Comparison of ENCODE assay signal across 8 cellular contexts in the genomic region with DNA sequence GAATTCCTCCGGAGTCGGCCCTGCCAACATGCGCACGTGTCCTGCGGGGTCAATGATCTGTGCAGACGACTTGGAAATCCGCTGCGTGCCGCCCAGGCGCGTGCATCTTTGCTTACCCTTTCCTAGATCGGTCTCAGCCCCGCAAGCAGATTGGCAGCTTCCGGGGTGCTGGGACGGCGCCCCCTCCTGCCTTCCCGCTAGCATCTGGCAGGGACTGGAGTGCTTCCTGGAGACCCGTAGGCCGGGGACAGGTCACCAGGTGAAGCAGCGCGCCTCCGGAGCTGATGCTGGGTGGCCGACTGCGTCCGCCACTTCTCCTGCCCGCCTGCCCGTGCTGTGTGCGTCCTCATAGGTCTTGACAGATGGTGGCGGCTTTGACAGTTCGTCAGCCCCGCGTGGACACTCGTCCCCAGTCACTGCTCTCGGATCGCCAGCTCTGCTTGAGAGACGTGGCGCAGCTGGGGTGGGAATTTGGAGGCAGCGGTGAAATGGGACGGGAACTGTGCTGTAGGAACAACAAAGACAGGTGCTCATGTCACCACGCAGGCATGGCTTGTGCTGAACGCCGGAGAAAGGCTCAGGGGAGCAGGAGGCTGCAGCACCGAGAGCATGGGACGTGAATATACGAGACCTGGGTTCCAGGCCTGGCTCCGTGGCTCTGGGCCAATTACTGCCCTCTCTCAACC. TPM values are rescaled to one million over a fixed set of nuclear protein-coding genes. Genes with fewer than 3 reads are reported as not detected.
DNase-seq lines count a peak whose midpoint lies in the region; ATAC-seq and TF ChIP-seq lines count a peak whose summit lies in the region.

No MANE protein-coding gene starts in this region.

- POLR2A ChIA-PET in GM10248 (lab: Yijun Ruan, JAX), result no interaction called here

- peak; percentile 19 for TF ChIP-seq CTCF in GM10248 (IDR thresholded peaks at IDR 0.05; ENCODE audit: control extremely low read depth, extremely low read depth, low read depth, missing control alignments)

- CTCF ChIA-PET in GM10248 (lab: Yijun Ruan, JAX), result interaction anchor here (0.7 to 10.4 kb wide), 59 partner anchors 9 to 700 kb away, joined by 3 to 183 read pairs (median 4); a partner anchor contains a TSS

- ATAC-seq in GM21360 (IDR thresholded peaks at IDR 0.05; ENCODE audit: unreplicated experiment), result peak; percentile 37
- peak; percentile 15 for ATAC-seq in HG03565 (IDR thresholded peaks at IDR 0.05; ENCODE audit: unreplicated experiment)
- ATAC-seq in left ventricle myocardium superior, result peak; percentile 47

- intact Hi-C loops in left ventricle myocardium superior (cut with micrococcal nuclease), result loop anchor here (5.0 kb wide), 1 partner anchor 378 kb away; no protein-coding TSS in a partner anchor

- peak; percentile 41 for DNase-seq in GM10248 (ENCODE audit: extremely low spot score)
- peak; percentile 73 for DNase-seq in activated effector memory CD4-positive, alpha-beta T cell treated with anti-CD3 and anti-CD28 coated beads, Interleukin-2, amount 50 U/mL, for 16 hours
- peak; percentile 37 for DNase-seq in left ventricle myocardium superior
- peak; percentile 79 for DNase-seq in retina
- no peak for DNase-seq in central memory CD4-positive, alpha-beta T cell
- DNase-seq in HuH-7 (ENCODE audit: low spot score), result no peak

RNA-seq across cellular contexts. Expression of a gene that starts 21.9 kb away (rescaled TPM):
- total RNA-seq in left ventricle myocardium superior, result not detected

RNA-seq across cellular contexts. Expression of a gene that starts 37.3 kb away (rescaled TPM):
- not detected for total RNA-seq in left ventricle myocardium superior

Comparison
In these comparisons a context has a peak if more than half of its experiments do, and no peak if none do; other contexts are left out.
1. DNase-seq: peak in GM10248 (single experiment), activated effector memory CD4-positive, alpha-beta T cell treated with anti-CD3 and anti-CD28 coated beads, Interleukin-2, amount 50 U/mL, for 16 hours (single experiment), left ventricle myocardium superior (single experiment) and retina (single experiment); none in central memory CD4-positive, alpha-beta T cell (single experiment) and HuH-7 (single experiment).
2. Peak in every context shown above with its lines, with median percentiles within 50 percentile points of each other: ATAC-seq.